Comparison of ENCODE assay signal across 1 cellular context in genomic region chr22:50399751-50400331, GRCh38.
TF ChIP-seq lines count a peak whose summit lies in the region.

No MANE protein-coding gene starts in this region.

TF ChIP-seq in IMR-90, 13 proteins besides CTCF, POLR2A, EP300 and RAD21 (continued from another document):
- TF ChIP-seq, protein P1, sequence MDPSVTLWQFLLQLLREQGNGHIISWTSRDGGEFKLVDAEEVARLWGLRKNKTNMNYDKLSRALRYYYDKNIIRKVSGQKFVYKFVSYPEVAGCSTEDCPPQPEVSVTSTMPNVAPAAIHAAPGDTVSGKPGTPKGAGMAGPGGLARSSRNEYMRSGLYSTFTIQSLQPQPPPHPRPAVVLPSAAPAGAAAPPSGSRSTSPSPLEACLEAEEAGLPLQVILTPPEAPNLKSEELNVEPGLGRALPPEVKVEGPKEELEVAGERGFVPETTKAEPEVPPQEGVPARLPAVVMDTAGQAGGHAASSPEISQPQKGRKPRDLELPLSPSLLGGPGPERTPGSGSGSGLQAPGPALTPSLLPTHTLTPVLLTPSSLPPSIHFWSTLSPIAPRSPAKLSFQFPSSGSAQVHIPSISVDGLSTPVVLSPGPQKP (IDR thresholded peaks at IDR 0.05; ENCODE audit: borderline replicate concordance, low read depth, low read length) = no peak
- no peak for TF ChIP-seq RFX5 (IDR thresholded peaks at IDR 0.05; ENCODE audit: low read depth, low read length)
- TF ChIP-seq, protein P2, sequence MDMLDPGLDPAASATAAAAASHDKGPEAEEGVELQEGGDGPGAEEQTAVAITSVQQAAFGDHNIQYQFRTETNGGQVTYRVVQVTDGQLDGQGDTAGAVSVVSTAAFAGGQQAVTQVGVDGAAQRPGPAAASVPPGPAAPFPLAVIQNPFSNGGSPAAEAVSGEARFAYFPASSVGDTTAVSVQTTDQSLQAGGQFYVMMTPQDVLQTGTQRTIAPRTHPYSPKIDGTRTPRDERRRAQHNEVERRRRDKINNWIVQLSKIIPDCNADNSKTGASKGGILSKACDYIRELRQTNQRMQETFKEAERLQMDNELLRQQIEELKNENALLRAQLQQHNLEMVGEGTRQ (IDR thresholded peaks at IDR 0.05; ENCODE audit: low read depth, low read length) = no peak
- TF ChIP-seq MAFK (IDR thresholded peaks at IDR 0.05; ENCODE audit: low read depth, low read length) = no peak
- no peak for TF ChIP-seq CEBPB (IDR thresholded peaks at IDR 0.05; ENCODE audit: low read depth, low read length)
- TF ChIP-seq RCOR1 (IDR thresholded peaks at IDR 0.05; ENCODE audit: insufficient replicate concordance, low read length) = no peak
- no peak for TF ChIP-seq BHLHE40 (IDR thresholded peaks at IDR 0.05; ENCODE audit: low read depth, low read length)
- no peak for TF ChIP-seq MXI1 (IDR thresholded peaks at IDR 0.05; ENCODE audit: borderline replicate concordance, low read depth, low read length)
